ENCODE assay signal across 9 cellular contexts in genomic region chr3:50323092-50323600, GRCh38. TPM values are rescaled to one million over a fixed set of nuclear protein-coding genes. Genes with fewer than 3 reads are reported as not detected.
DNase-seq lines count a peak whose midpoint lies in the region; FAIRE-seq and TF ChIP-seq lines count a peak whose summit lies in the region.
"Had no signal": no experiment of that assay in that cellular context is flagged by ENCODE, and none has a peak within 500 bp of the region (broad histone marks: within the 10 kb centered on the region; RNA-seq: fewer than 3 reads in every experiment).

No MANE protein-coding gene starts in this region.

- no peaks in the 10 kb centered on the region for H3K27me3 Mint-ChIP-seq in activated naive CD8-positive, alpha-beta T cell treated with anti-CD3 and anti-CD28 coated beads for 36 hours

- H3K9me3 Mint-ChIP-seq in activated naive CD8-positive, alpha-beta T cell treated with anti-CD3 and anti-CD28 coated beads for 36 hours: no peaks in the 10 kb centered on the region

- H3K27me3 ChIP-seq in HL-60 (ENCODE audit: insufficient read depth, poor library complexity, severe bottlenecking): no peaks in the 10 kb centered on the region
- H3K27me3 ChIP-seq in small intestine (ENCODE audit: control insufficient read depth in 2 of 2, insufficient read depth in 2 of 2, low read length in 2 of 2): no peaks in the 10 kb centered on the region
- no peaks in the 10 kb centered on the region for H3K27me3 ChIP-seq in WERI-Rb-1 (ENCODE audit: insufficient read depth, low read depth, severe bottlenecking)

- in situ Hi-C loops in GM13976 (cut with MboI; ENCODE audit: low sequenced_read_pairs, unreplicated experiment): no loop called here

- H3K36me3 Mint-ChIP-seq in activated naive CD8-positive, alpha-beta T cell treated with anti-CD3 and anti-CD28 coated beads for 36 hours: peaks cover 4% of the 10 kb centered on the region

- H3K27ac ChIP-seq in HL-60 (replicated peaks) (peak overlapping the region; percentile 100), small intestine (ENCODE audit: low read depth in 1 of 2, low read length in 1 of 2) (peak overlapping the region; percentile 77 to 96), WERI-Rb-1 (no peak overlapping the region)

- H3K4me1 ChIP-seq in small intestine (ENCODE audit: control insufficient read depth in 2 of 2, insufficient read depth in 1 of 2, low read depth in 1 of 2, low read length in 1 of 2): peaks cover 2 to 9% of the 10 kb centered on the region in 2 donors

- 31 to 43% (median 36%) methylated on average over 4 of the region's 4 CpGs for WGBS in small intestine, 3 donors

- H3K4me3 ChIP-seq in HL-60 (replicated peaks; ENCODE audit: insufficient read depth, low read length): no peak overlapping the region
- H3K4me3 ChIP-seq in small intestine (ENCODE audit: low read depth in 1 of 2, low read length in 2 of 2): no peak overlapping the region
- H3K4me3 ChIP-seq in WERI-Rb-1 (ENCODE audit: low read depth, low read length): no peak overlapping the region

- H3K4me1 Mint-ChIP-seq in activated naive CD8-positive, alpha-beta T cell treated with anti-CD3 and anti-CD28 coated beads for 36 hours: peaks cover 40% of the 10 kb centered on the region

- H3K9me3 ChIP-seq in small intestine (ENCODE audit: control insufficient read depth, low read depth) (no peaks in the 10 kb centered on the region), WERI-Rb-1 (ENCODE audit: severe bottlenecking) (no peaks in the 10 kb centered on the region)

- H3K27ac Mint-ChIP-seq in activated naive CD8-positive, alpha-beta T cell treated with anti-CD3 and anti-CD28 coated beads for 36 hours: no peak overlapping the region

- FAIRE-seq in small intestine (lab: Jason Lieb, UNC): no peak
- FAIRE-seq: colon had no signal

- H3K36me3 ChIP-seq in small intestine (ENCODE audit: control insufficient read depth in 2 of 2, insufficient read depth in 2 of 2, low read length in 2 of 2) (peaks cover 0 to 3% of the 10 kb centered on the region in 2 donors), WERI-Rb-1 (peaks cover 46% of the 10 kb centered on the region)

- peak overlapping the region; percentile 22 for H3K4me3 Mint-ChIP-seq in activated naive CD8-positive, alpha-beta T cell treated with anti-CD3 and anti-CD28 coated beads for 36 hours

- no peak for TF ChIP-seq CTCF in HL-60 (IDR thresholded peaks at IDR 0.05; ENCODE audit: insufficient read depth, low read length)
- no peak for TF ChIP-seq CTCF in WERI-Rb-1 (IDR thresholded peaks at IDR 0.05; ENCODE audit: low read depth, low read length)
- TF ChIP-seq CTCF in GM13976 (IDR thresholded peaks at IDR 0.05; ENCODE audit: borderline replicate concordance, control extremely low read depth, extremely low read depth, insufficient read depth, missing control alignments): no peak

- peak in 1 of 2 experiments; percentile 49 for DNase-seq in HL-60 (ENCODE audit: low read depth in 1 of 2, low spot score in 1 of 2)
- no peak for DNase-seq in activated naive CD8-positive, alpha-beta T cell treated with anti-CD3 and anti-CD28 coated beads for 36 hours
- peak; percentile 50 for DNase-seq in islet precursor cell
- DNase-seq in small intestine: no peak
- DNase-seq in T-helper 9 cell: no peak
- no peak for DNase-seq in WERI-Rb-1
- DNase-seq in stimulated activated CD4-positive, alpha-beta T cell treated with anti-CD3 and anti-CD28 coated beads, Interleukin-2, amount 100 ng/mL, for 48 hours: no peak
- no peak for DNase-seq in GM13976 (ENCODE audit: low spot score)

RNA-seq across cellular contexts. Expression of gene HYAL2, which starts 0.6 kb away (rescaled TPM):
- total RNA-seq in activated naive CD8-positive, alpha-beta T cell treated with anti-CD3 and anti-CD28 coated beads for 36 hours: 1 to 10 TPM; 6.5 to 6.8 TPM
- 100 to 1,000 TPM in 1 of 3 donors, 10 to 100 TPM in 2; 11.0 to 124 (median 15.1) TPM for polyA plus RNA-seq in small intestine

RNA-seq across cellular contexts. Expression of gene TUSC2, which starts 4.9 kb away (rescaled TPM):
- 10 to 100 TPM; 26.8 to 29.1 TPM for total RNA-seq in activated naive CD8-positive, alpha-beta T cell treated with anti-CD3 and anti-CD28 coated beads for 36 hours
- 10 to 100 TPM; 29.8 to 46.2 (median 31.3) TPM for polyA plus RNA-seq in small intestine

RNA-seq across cellular contexts. Expression of gene RASSF1, which starts 17.5 kb away (rescaled TPM):
- 10 to 100 TPM; 51.7 to 53.7 TPM for total RNA-seq in activated naive CD8-positive, alpha-beta T cell treated with anti-CD3 and anti-CD28 coated beads for 36 hours
- 10 to 100 TPM; 19.7 to 39.0 (median 32.7) TPM for polyA plus RNA-seq in small intestine

RNA-seq across cellular contexts. Expression of gene HYAL1, which starts 19.8 kb away (rescaled TPM):
- total RNA-seq in activated naive CD8-positive, alpha-beta T cell treated with anti-CD3 and anti-CD28 coated beads for 36 hours: under 1 TPM in 1 of 2 experiments, not detected in 1; 0.35 TPM
- polyA plus RNA-seq in small intestine: 10 to 100 TPM in 1 of 3 donors, 1 to 10 TPM in 2; 1.1 to 11.1 (median 4.5) TPM

RNA-seq across cellular contexts. Expression of gene ZMYND10, which starts 22.4 kb away (rescaled TPM):
- total RNA-seq in activated naive CD8-positive, alpha-beta T cell treated with anti-CD3 and anti-CD28 coated beads for 36 hours: under 1 TPM; 0.39 to 0.74 TPM
- 1 to 10 TPM in 2 of 3 donors, under 1 TPM in 1; 0.76 to 2.5 (median 1.6) TPM for polyA plus RNA-seq in small intestine
